Comparison of ENCODE assay signal across 8 cellular contexts in the genomic region with DNA sequence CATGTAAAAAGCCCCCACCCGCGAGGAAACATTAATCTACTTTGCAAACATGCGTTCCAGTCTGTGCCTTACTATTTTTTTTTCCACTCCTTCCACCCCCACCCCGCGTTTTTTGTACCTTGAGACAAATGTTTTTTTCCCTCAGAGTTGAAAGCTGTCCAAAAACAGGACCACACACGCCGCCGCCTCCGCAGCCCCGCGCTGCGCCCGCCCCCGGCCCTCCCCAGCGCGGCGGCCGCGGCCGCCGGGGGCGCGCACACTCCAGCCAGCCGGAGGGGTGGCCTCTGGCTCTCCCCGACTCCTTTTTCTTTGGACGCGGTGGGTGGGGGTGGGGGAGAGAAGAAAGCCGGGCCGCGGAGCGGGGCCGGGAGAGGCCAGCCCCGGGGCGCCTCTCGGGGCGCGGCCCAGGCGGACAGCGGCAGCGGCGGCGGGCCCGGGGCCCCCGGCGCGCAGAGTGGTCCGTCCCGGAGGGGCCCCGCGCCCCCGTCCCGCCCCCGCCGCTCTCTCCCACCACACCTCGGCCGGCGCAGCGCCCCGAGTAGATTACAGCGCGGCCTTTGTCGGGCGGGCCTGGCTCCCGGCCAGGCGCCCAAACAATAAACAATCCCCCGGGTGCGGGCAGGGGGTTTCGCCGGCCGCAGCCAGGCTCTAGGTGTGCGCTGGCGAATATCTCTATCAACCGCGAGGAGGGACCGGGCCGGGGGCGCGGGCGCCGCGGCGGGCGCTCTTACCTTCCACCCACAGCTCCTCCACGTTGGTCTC. TPM values are rescaled to one million over a fixed set of nuclear protein-coding genes. Genes with fewer than 3 reads are reported as not detected.
A peak's percentile ranks its signal among the peaks of the same experiment; 100 is the strongest.
DNase-seq lines count a peak whose midpoint lies in the region; ATAC-seq and TF ChIP-seq lines count a peak whose summit lies in the region.

No MANE protein-coding gene starts in this region.

- TF ChIP-seq CTCF in AG09309 (IDR thresholded peaks at IDR 0.05; ENCODE audit: control insufficient read depth, insufficient read depth, low read depth, low read length, missing control alignments) (no peak), VCaP (conservative IDR thresholded peaks at IDR 0.05) (no peak), suprapubic skin (IDR thresholded peaks at IDR 0.05) (no peak)

- no peak for TF ChIP-seq POLR2A in suprapubic skin (IDR thresholded peaks at IDR 0.05)

- peaks cover 39 to 68% of the 10 kb centered on the region in 2 donors for H3K4me1 Mint-ChIP-seq in effector memory CD8-positive, alpha-beta T cell (ENCODE audit: low read depth in 2 of 2)
- H3K4me1 Mint-ChIP-seq in memory B cell = peaks cover 30% of the 10 kb centered on the region

- H3K27ac ChIP-seq in KOPT-K1 (ENCODE audit: low read depth, low read length, poor library complexity, severe bottlenecking) = peak overlapping the region; percentile 0
- H3K27ac ChIP-seq in VCaP = peak overlapping the region; percentile 96
- H3K27ac ChIP-seq in suprapubic skin = peak overlapping the region; percentile 95

- peak; percentile 27 for ATAC-seq in GM18511 (IDR thresholded peaks at IDR 0.05; ENCODE audit: unreplicated experiment)
- peak; percentile 21 for ATAC-seq in effector memory CD8-positive, alpha-beta T cell (replicated peaks)
- peak; percentile 34 for ATAC-seq in memory B cell (ENCODE audit: low read depth)

- peak overlapping the region; percentile 72 to 87 for H3K27ac Mint-ChIP-seq in effector memory CD8-positive, alpha-beta T cell
- peak overlapping the region; percentile 48 for H3K27ac Mint-ChIP-seq in memory B cell

- peaks cover 28% of the 10 kb centered on the region for H3K36me3 Mint-ChIP-seq in effector memory CD8-positive, alpha-beta T cell (ENCODE audit: insufficient read depth)
- peaks cover 4% of the 10 kb centered on the region for H3K36me3 Mint-ChIP-seq in memory B cell

- WGBS in suprapubic skin = under 1% methylated on average over 30 of the region's 84 CpGs

- H3K27me3 Mint-ChIP-seq in effector memory CD8-positive, alpha-beta T cell = no peaks in the 10 kb centered on the region
- H3K27me3 Mint-ChIP-seq in memory B cell = peaks cover 30% of the 10 kb centered on the region

- TF ChIP-seq EP300 in suprapubic skin (IDR thresholded peaks at IDR 0.05) = no peak

- no peaks in the 10 kb centered on the region for H3K9me3 ChIP-seq in KOPT-K1 (ENCODE audit: insufficient read depth, low read length, poor library complexity, severe bottlenecking)
- no peaks in the 10 kb centered on the region for H3K9me3 ChIP-seq in suprapubic skin

- peaks cover 29% of the 10 kb centered on the region for H3K4me1 ChIP-seq in suprapubic skin

- DNase-seq in AG09309 (ENCODE audit: low read depth) = no peak
- DNase-seq in effector memory CD8-positive, alpha-beta T cell = peak in 2 of 3 experiments; percentile 20 to 32
- DNase-seq in memory B cell (ENCODE audit: low spot score in 2 of 2) = peak in 1 of 2 donors; percentile 39
- no peak for DNase-seq in suprapubic skin (ENCODE audit: low spot score in 2 of 2)
- DNase-seq in GM19240 (ENCODE audit: insufficient read length, low spot score) = no peak

- no peaks in the 10 kb centered on the region for H3K36me3 ChIP-seq in KOPT-K1 (ENCODE audit: insufficient read depth, low read length)
- no peaks in the 10 kb centered on the region for H3K36me3 ChIP-seq in suprapubic skin

- H3K27me3 ChIP-seq in suprapubic skin = no peaks in the 10 kb centered on the region

- peak overlapping the region; percentile 97 to 99 for H3K4me3 Mint-ChIP-seq in effector memory CD8-positive, alpha-beta T cell
- peak overlapping the region; percentile 97 for H3K4me3 Mint-ChIP-seq in memory B cell

- peak overlapping the region; percentile 83 for H3K4me3 ChIP-seq in AG09309 (ENCODE audit: control insufficient read depth, low read depth, low read length)
- peak overlapping the region; percentile 91 for H3K4me3 ChIP-seq in suprapubic skin

- no peaks in the 10 kb centered on the region for H3K9me3 Mint-ChIP-seq in effector memory CD8-positive, alpha-beta T cell
- H3K9me3 Mint-ChIP-seq in memory B cell = no peaks in the 10 kb centered on the region

RNA-seq across cellular contexts. Expression of a gene that starts 10.9 kb away (rescaled TPM):
- 10 to 100 TPM in 3 of 4 donors, 1 to 10 TPM in 1; 9.9 to 59.0 (median 27.9) TPM for total RNA-seq in suprapubic skin

Comparison
In these comparisons a context has a peak if more than half of its experiments do, and no peak if none do; other contexts are left out.
1. DNase-seq: peak in effector memory CD8-positive, alpha-beta T cell (2 of 3); none in AG09309 (single experiment), suprapubic skin (0 of 2) and GM19240 (single experiment).
2. H3K27ac ChIP-seq: peak in every context shown above with its lines; median percentile 96 in VCaP; 95 in suprapubic skin; 0 in KOPT-K1.
3. Peak in every context shown above with its lines, with median percentiles within 50 percentile points of each other: ATAC-seq.